Comparison of ENCODE assay signal across 16 cellular contexts in the genomic region with DNA sequence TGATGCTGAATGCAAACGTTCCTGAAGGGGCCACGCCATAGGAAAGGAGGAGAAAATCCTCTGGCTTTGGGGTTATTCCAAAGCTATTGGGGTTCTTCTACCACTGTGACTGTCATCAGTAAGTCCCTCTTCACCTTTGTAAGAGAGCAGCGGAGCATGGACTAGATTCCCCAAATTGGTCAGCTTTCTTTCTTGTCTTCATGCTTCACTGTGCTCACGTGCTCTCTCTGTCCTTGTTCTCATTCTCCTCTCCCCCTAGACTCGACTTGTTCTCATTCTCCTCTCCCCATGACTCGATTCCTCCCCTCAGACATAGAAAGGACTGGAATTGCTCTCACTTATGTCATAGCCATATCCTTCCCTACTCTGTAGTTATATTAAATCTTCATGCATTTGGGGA. TPM values are rescaled to one million over a fixed set of nuclear protein-coding genes. Genes with fewer than 3 reads are reported as not detected.
DNase-seq lines count a peak whose midpoint lies in the region; ATAC-seq and TF ChIP-seq lines count a peak whose summit lies in the region.
"Had no signal": no experiment of that assay in that cellular context is flagged by ENCODE, and none has a peak within 500 bp of the region (broad histone marks: within the 10 kb centered on the region; RNA-seq: fewer than 3 reads in every experiment).

No MANE protein-coding gene starts in this region.

- ATAC-seq in GM18867 (IDR thresholded peaks at IDR 0.05; ENCODE audit: unreplicated experiment) (peak; percentile 61), GM21423 (IDR thresholded peaks at IDR 0.05; ENCODE audit: unreplicated experiment) (peak; percentile 71), HG02943 (IDR thresholded peaks at IDR 0.05; ENCODE audit: low read depth, unreplicated experiment) (peak; percentile 60), HG03571 (IDR thresholded peaks at IDR 0.05; ENCODE audit: unreplicated experiment) (peak; percentile 71)
- ATAC-seq: effector memory CD8-positive, alpha-beta T cell; pancreas had no signal

- no peak for TF ChIP-seq CTCF in osteocyte (IDR thresholded peaks at IDR 0.05)

- no peak overlapping the region for H3K4me3 Mint-ChIP-seq in osteocyte (ENCODE audit: unreplicated experiment)
- H3K4me3 Mint-ChIP-seq: effector memory CD8-positive, alpha-beta T cell had no signal

- H3K27ac Mint-ChIP-seq in osteocyte (ENCODE audit: unreplicated experiment) = no peak overlapping the region
- H3K27ac Mint-ChIP-seq: effector memory CD8-positive, alpha-beta T cell had no signal

- H3K9me3 Mint-ChIP-seq in osteocyte (ENCODE audit: unreplicated experiment) = no peaks in the 10 kb centered on the region
- H3K9me3 Mint-ChIP-seq: effector memory CD8-positive, alpha-beta T cell had no signal

- DNase-seq in osteocyte (ENCODE audit: extremely low spot score, unreplicated experiment) (no peak), DMS 273 (lab: John Stamatoyannopoulos, UW; ENCODE audit: unreplicated experiment) (no peak)
- DNase-seq in effector CD8-positive, alpha-beta T cell (lab: John Stamatoyannopoulos, UW) = no peak
- DNase-seq: AML-193; caudate nucleus; effector memory CD8-positive, alpha-beta T cell; Kasumi-1; NCI-H146; NCI-H510A; pancreas; small intestine; stimulated activated naive CD4-positive, alpha-beta T cell had no signal

- H3K27me3 Mint-ChIP-seq in osteocyte (ENCODE audit: unreplicated experiment) = peaks cover 3% of the 10 kb centered on the region

- no peaks in the 10 kb centered on the region for H3K36me3 Mint-ChIP-seq in osteocyte (ENCODE audit: unreplicated experiment)

- H3K4me1 Mint-ChIP-seq in osteocyte (ENCODE audit: unreplicated experiment) = no peaks in the 10 kb centered on the region

RNA-seq across cellular contexts. Expression of a gene that starts 54.8 kb away (rescaled TPM):
- total RNA-seq in osteocyte = 0.51 and 0.97 TPM in 2 replicates
